ENCODE assay signal across 22 cellular contexts in the genomic region with DNA sequence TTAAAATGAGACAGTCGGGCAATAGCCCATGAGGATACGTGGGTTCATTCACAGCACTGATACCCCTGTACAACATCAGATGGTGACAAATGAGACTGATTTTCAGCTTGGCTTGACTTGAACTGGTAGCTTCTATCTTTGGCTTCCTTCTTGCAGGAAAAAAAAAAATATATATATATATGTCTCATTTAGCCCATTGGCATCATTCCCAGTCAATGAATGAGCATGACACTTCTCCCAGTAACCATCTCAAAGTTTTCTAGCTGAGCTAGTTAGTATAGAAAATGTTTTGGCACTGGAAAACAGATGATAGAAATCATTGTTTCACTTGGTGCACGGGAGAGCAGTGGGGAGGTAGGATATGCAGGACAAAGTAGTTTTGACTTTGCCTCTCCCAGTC.
"Had no signal": no experiment of that assay in that cellular context is flagged by ENCODE, and none has a peak within 500 bp of the region (broad histone marks: within the 10 kb centered on the region; RNA-seq: fewer than 3 reads in every experiment).

No MANE protein-coding gene starts in this region.

- H3K4me3 Mint-ChIP-seq: activated B cell treated with CpG ODN at 0.5 μM for 24 hours; activated CD4-positive, alpha-beta memory T cell treated with anti-CD3 and anti-CD28 coated beads, Interleukin-2, amount 10 ng/mL, durations not matched to agents 7 days and 5 days; activated CD8-positive, alpha-beta memory T cell treated with anti-CD3 and anti-CD28 coated beads, Interleukin-2, amount 10 ng/mL, durations not matched to agents 7 days and 5 days; activated naive CD8-positive, alpha-beta T cell treated with anti-CD3 and anti-CD28 coated beads for 36 hours; memory B cell; naive B cell; neural crest cell; T-helper 2 cell treated with Interferon-gamma antibody and Interleukin-4, amounts not matched to agents 5 μg/mL and 100 μg/mL, for 36 hours had no signal

- H3K27ac Mint-ChIP-seq: activated B cell treated with CpG ODN at 0.5 μM for 24 hours; activated CD4-positive, alpha-beta memory T cell treated with anti-CD3 and anti-CD28 coated beads, Interleukin-2, amount 10 ng/mL, durations not matched to agents 7 days and 5 days; activated CD8-positive, alpha-beta memory T cell treated with anti-CD3 and anti-CD28 coated beads, Interleukin-2, amount 10 ng/mL, durations not matched to agents 7 days and 5 days; activated naive CD8-positive, alpha-beta T cell treated with anti-CD3 and anti-CD28 coated beads for 36 hours; memory B cell; naive B cell; progenitor cell of endocrine pancreas; T-helper 2 cell treated with Interferon-gamma antibody and Interleukin-4, amounts not matched to agents 5 μg/mL and 100 μg/mL, for 36 hours had no signal

- H3K27me3 ChIP-seq: esophagus squamous epithelium, gastrocnemius medialis, heart left ventricle, tibial artery had no signal

- H3K9me3 ChIP-seq: gastrocnemius medialis, mucosa of descending colon, tibial artery had no signal

- H3K27ac ChIP-seq: esophagus squamous epithelium, gastrocnemius medialis, heart left ventricle, tibial artery had no signal

- H3K36me3 Mint-ChIP-seq: activated CD8-positive, alpha-beta memory T cell treated with anti-CD3 and anti-CD28 coated beads, Interleukin-2, amount 10 ng/mL, durations not matched to agents 7 days and 5 days; activated naive CD8-positive, alpha-beta T cell treated with anti-CD3 and anti-CD28 coated beads for 36 hours; memory B cell; naive B cell had no signal

- H3K4me1 Mint-ChIP-seq: activated B cell treated with CpG ODN at 0.5 μM for 24 hours; activated CD4-positive, alpha-beta memory T cell treated with anti-CD3 and anti-CD28 coated beads, Interleukin-2, amount 10 ng/mL, durations not matched to agents 7 days and 5 days; activated CD8-positive, alpha-beta memory T cell treated with anti-CD3 and anti-CD28 coated beads, Interleukin-2, amount 10 ng/mL, durations not matched to agents 7 days and 5 days; activated naive CD8-positive, alpha-beta T cell treated with anti-CD3 and anti-CD28 coated beads for 36 hours; memory B cell; naive B cell; neural crest cell had no signal

- H3K27me3 Mint-ChIP-seq: activated B cell treated with CpG ODN at 0.5 μM for 24 hours; activated CD4-positive, alpha-beta memory T cell treated with anti-CD3 and anti-CD28 coated beads, Interleukin-2, amount 10 ng/mL, durations not matched to agents 7 days and 5 days; activated CD8-positive, alpha-beta memory T cell treated with anti-CD3 and anti-CD28 coated beads, Interleukin-2, amount 10 ng/mL, durations not matched to agents 7 days and 5 days; activated naive CD8-positive, alpha-beta T cell treated with anti-CD3 and anti-CD28 coated beads for 36 hours; naive B cell; progenitor cell of endocrine pancreas had no signal

- ATAC-seq: activated CD8-positive, alpha-beta memory T cell treated with anti-CD3 and anti-CD28 coated beads, Interleukin-2, amount 10 ng/mL, durations not matched to agents 7 days and 5 days; gastrocnemius medialis; heart left ventricle; left ventricle myocardium superior; mucosa of descending colon had no signal

- H3K4me3 ChIP-seq: esophagus squamous epithelium, gastrocnemius medialis, heart left ventricle, mucosa of descending colon, tibial artery had no signal

- H3K36me3 ChIP-seq: esophagus squamous epithelium, gastrocnemius medialis, heart left ventricle, tibial artery had no signal

- DNase-seq: activated B cell treated with CpG ODN at 0.5 μM for 24 hours; activated CD4-positive, alpha-beta memory T cell treated with anti-CD3 and anti-CD28 coated beads, Interleukin-2, amount 10 ng/mL, durations not matched to agents 7 days and 5 days; activated CD4-positive, alpha-beta T cell treated with anti-CD3 and anti-CD28 coated beads for 4 hours; activated CD8-positive, alpha-beta memory T cell treated with anti-CD3 and anti-CD28 coated beads, Interleukin-2, amount 10 ng/mL, durations not matched to agents 7 days and 5 days; activated naive CD4-positive, alpha-beta T cell; activated naive CD8-positive, alpha-beta T cell treated with anti-CD3 and anti-CD28 coated beads for 36 hours; amygdala; cerebellar nuclear complex; effector CD8-positive, alpha-beta T cell; esophagus squamous epithelium; gastrocnemius medialis; heart left ventricle; kidney glomerular epithelial cell; left ventricle myocardium superior; mucosa of descending colon; naive B cell; stimulated activated naive CD4-positive, alpha-beta T cell; tibial artery had no signal

- H3K4me1 ChIP-seq: esophagus squamous epithelium, gastrocnemius medialis, heart left ventricle, tibial artery had no signal
